In genomic region chr14:93005838-93006237, GRCh38 we compare ENCODE assay signal across 15 cellular contexts.
DNase-seq lines count a peak whose midpoint lies in the region; TF ChIP-seq lines count a peak whose summit lies in the region.
"Had no signal": no experiment of that assay in that cellular context is flagged by ENCODE, and none has a peak within 500 bp of the region (broad histone marks: within the 10 kb centered on the region; RNA-seq: fewer than 3 reads in every experiment).

No MANE protein-coding gene starts in this region.

- H3K4me1 ChIP-seq in right atrium auricular region = peaks cover 3 to 72% of the 10 kb centered on the region in 2 donors
- peaks cover 36 to 82% (median 79%) of the 10 kb centered on the region in 5 donors for H3K4me1 ChIP-seq in subcutaneous abdominal adipose tissue (ENCODE audit: control insufficient read depth in 5 of 5, insufficient read depth in 5 of 5, low read length in 5 of 5)

- DNase-seq in NCI-H1694 treated with DMSO at 0.1 percent for 48 hours (lab: John Stamatoyannopoulos, UW) = peak; percentile 61
- DNase-seq in caudate nucleus (lab: John Stamatoyannopoulos, UW) = peak in 40 of 61 donors; percentile 16 to 78 (median 48)
- DNase-seq in right atrium auricular region (ENCODE audit: low spot score) = no peak
- no peak for DNase-seq in DMS79 (lab: John Stamatoyannopoulos, UW)
- no peak for DNase-seq in central memory CD4-positive, alpha-beta T cell
- DNase-seq in activated CD4-positive, alpha-beta T cell treated with anti-CD3 and anti-CD28 coated beads, Interleukin-2, amount 50 U/mL, for 4 hours = no peak
- DNase-seq: activated CD4-positive, CD25-positive, alpha-beta regulatory T cell; activated CD8-positive, alpha-beta memory T cell treated with anti-CD3 and anti-CD28 coated beads, Interleukin-2, amount 50 U/mL, for 4 hours; activated naive CD4-positive, alpha-beta T cell treated with Interleukin-2 at 50 U/mL for 16 hours; IMR-90; stimulated activated naive CD8-positive, alpha-beta T cell treated with anti-CD3 and anti-CD28 coated beads, Interleukin-15, amount 100 ng/mL, for 72 hours; T-helper 1 cell had no signal

- peak overlapping the region in 2 of 5 donors; percentile 37 to 78 for H3K9ac ChIP-seq in subcutaneous abdominal adipose tissue (ENCODE audit: low read length in 5 of 5)

- H3K27me3 ChIP-seq in right atrium auricular region (no peaks in the 10 kb centered on the region), subcutaneous abdominal adipose tissue (ENCODE audit: control insufficient read depth in 5 of 5, insufficient read depth in 4 of 5, low read length in 5 of 5) (no peaks in the 10 kb centered on the region)
- H3K27me3 ChIP-seq: cardiac muscle cell, pancreas had no signal

- H3K36me3 ChIP-seq in right atrium auricular region (no peaks in the 10 kb centered on the region), subcutaneous abdominal adipose tissue (ENCODE audit: control insufficient read depth in 5 of 5, insufficient read depth in 5 of 5, low read length in 5 of 5) (no peaks in the 10 kb centered on the region)
- H3K36me3 ChIP-seq: cardiac muscle cell, pancreas had no signal

- H3K9me3 ChIP-seq in right atrium auricular region (no peaks in the 10 kb centered on the region), subcutaneous abdominal adipose tissue (ENCODE audit: control insufficient read depth in 5 of 5, low read length in 5 of 5) (no peaks in the 10 kb centered on the region)
- H3K9me3 ChIP-seq: pancreas had no signal

- TF ChIP-seq CTCF in right atrium auricular region (IDR thresholded peaks at IDR 0.05) = no peak

- H3K27ac ChIP-seq in caudate nucleus (ENCODE audit: low read depth, low read length) = peak overlapping the region; percentile 73
- H3K27ac ChIP-seq in right atrium auricular region = peak overlapping the region; percentile 60 to 82
- H3K27ac ChIP-seq in subcutaneous abdominal adipose tissue (ENCODE audit: low read depth, low read length) = peak overlapping the region; percentile 90
- H3K27ac ChIP-seq: cardiac muscle cell had no signal

- H3K4me3 ChIP-seq in right atrium auricular region = no peak overlapping the region
- H3K4me3 ChIP-seq in subcutaneous abdominal adipose tissue (ENCODE audit: low read depth in 1 of 5, low read length in 5 of 5) = no peak overlapping the region
- H3K4me3 ChIP-seq: cardiac muscle cell, pancreas had no signal

Comparison
In these comparisons a context has a peak if more than half of its experiments do, and no peak if none do; other contexts are left out.
1. DNase-seq: peak in NCI-H1694 treated with DMSO at 0.1 percent for 48 hours (single experiment) and caudate nucleus (40 of 61); none in right atrium auricular region (single experiment), DMS79 (single experiment), central memory CD4-positive, alpha-beta T cell (single experiment) and activated CD4-positive, alpha-beta T cell treated with anti-CD3 and anti-CD28 coated beads, Interleukin-2, amount 50 U/mL, for 4 hours (0 of 2).
2. Peak in every context shown above with its lines, with median percentiles within 50 percentile points of each other: H3K27ac ChIP-seq.